In the genomic region with DNA sequence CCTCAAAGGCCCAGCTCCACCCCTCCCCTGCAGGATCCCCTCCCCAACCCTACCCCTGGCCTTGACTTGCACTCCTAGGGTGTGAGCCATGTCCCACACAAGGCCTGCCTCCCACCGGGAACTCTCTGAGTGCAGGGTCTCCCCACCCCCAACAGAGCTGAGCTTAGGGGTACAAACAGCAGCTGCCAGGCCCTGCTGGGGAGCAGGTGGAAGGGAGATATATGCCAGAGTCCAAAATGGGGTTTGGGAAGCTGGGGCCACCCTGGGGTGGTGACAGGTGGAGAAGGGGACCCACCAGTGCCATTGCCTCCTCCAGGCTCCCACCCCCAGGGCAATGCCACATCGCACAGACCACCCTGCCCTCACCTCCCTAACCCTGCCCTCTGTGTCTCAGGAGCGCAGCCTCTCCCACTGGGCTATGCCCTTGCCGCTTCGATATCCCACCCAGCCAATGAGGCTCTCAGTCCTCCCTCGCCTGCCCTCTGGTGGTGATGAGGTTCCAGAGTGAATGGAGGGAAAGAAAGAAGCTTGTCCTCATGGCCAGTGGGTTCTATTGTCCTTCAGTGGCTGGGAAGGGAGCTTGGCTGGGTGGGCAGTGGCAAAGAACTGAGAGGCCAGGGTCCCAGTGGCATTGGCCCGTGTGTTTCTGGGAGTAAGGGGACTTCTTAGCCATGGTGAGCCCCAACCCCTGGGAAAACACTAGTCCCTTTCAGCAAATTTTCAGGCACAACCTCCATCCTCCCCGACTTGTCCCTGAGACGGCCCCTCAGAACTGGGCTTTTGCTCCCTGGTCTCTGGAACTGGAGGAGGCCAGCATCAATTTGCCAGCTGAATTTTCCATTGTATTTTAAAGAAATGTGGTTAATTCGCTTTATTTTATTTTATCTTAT, we compare ENCODE assay signal across 8 cellular contexts. TPM values are rescaled to one million over a fixed set of nuclear protein-coding genes. Genes with fewer than 3 reads are reported as not detected.
A peak's percentile ranks its signal among the peaks of the same experiment; 100 is the strongest.
DNase-seq lines count a peak whose midpoint lies in the region; ATAC-seq and TF ChIP-seq lines count a peak whose summit lies in the region.

No MANE protein-coding gene starts in this region.

- no peaks in the 10 kb centered on the region for H3K4me1 ChIP-seq in colonic mucosa

- H3K36me3 ChIP-seq in colonic mucosa: no peaks in the 10 kb centered on the region

- no peak overlapping the region for H3K9ac ChIP-seq in colonic mucosa (ENCODE audit: low read depth in 2 of 2, low read length in 2 of 2)

- H3K27me3 ChIP-seq in colonic mucosa: no peaks in the 10 kb centered on the region

- peak; percentile 44 for TF ChIP-seq CTCF in colonic mucosa (IDR thresholded peaks at IDR 0.05)

- peak; percentile 46 for ATAC-seq in SK-N-SH treated with all-trans-retinoic acid at 6 μM for 48 hours
- ATAC-seq in GM19395 (IDR thresholded peaks at IDR 0.05; ENCODE audit: unreplicated experiment): no peak
- ATAC-seq in GM21447 (IDR thresholded peaks at IDR 0.05; ENCODE audit: unreplicated experiment): no peak
- no peak for ATAC-seq in HG02588 (IDR thresholded peaks at IDR 0.05; ENCODE audit: unreplicated experiment)

- DNase-seq in GM03348 (ENCODE audit: low spot score) (peak; percentile 81), colonic mucosa (peak; percentile 57), middle frontal gyrus (ENCODE audit: extremely low spot score, low spot score) (peak; percentile 34)
- peak; percentile 48 for DNase-seq in Jurkat, Clone E6-1 (ENCODE audit: low read depth, low spot score)

- H3K9me3 ChIP-seq in colonic mucosa: no peaks in the 10 kb centered on the region

- H3K4me3 ChIP-seq in Jurkat, Clone E6-1 (ENCODE audit: low read length): no peak overlapping the region
- H3K4me3 ChIP-seq in colonic mucosa: no peak overlapping the region

- intact Hi-C loops in colonic mucosa (cut with DNase I): loop anchor here (5.0 kb wide), 1 partner anchor 193 kb away; no protein-coding TSS in a partner anchor

- no peak overlapping the region for H3K27ac ChIP-seq in colonic mucosa

TF ChIP-seq in SK-N-SH treated with all-trans-retinoic acid at 6 μM for 48 hours, 23 proteins besides CTCF, POLR2A, EP300 and RAD21:
- TF ChIP-seq ZC3H10 (CRISPR knock-in tag; IDR thresholded peaks at IDR 0.05) (no peak), ZNF70 (CRISPR knock-in tag; IDR thresholded peaks at IDR 0.05) (no peak), ARNTL (CRISPR knock-in tag; IDR thresholded peaks at IDR 0.05; ENCODE audit: borderline replicate concordance, low read depth) (no peak), TOX (CRISPR knock-in tag; IDR thresholded peaks at IDR 0.05; ENCODE audit: borderline replicate concordance) (no peak), SNAI2 (CRISPR knock-in tag; IDR thresholded peaks at IDR 0.05) (no peak), ZNF8 (CRISPR knock-in tag; IDR thresholded peaks at IDR 0.05) (no peak), OSR1 (CRISPR knock-in tag; IDR thresholded peaks at IDR 0.05) (no peak), RARB (CRISPR knock-in tag; IDR thresholded peaks at IDR 0.05) (no peak), ISL1 (CRISPR knock-in tag; IDR thresholded peaks at IDR 0.05) (no peak), ZFP3 (CRISPR knock-in tag; IDR thresholded peaks at IDR 0.05) (no peak), BACH2 (CRISPR knock-in tag; IDR thresholded peaks at IDR 0.05; ENCODE audit: borderline replicate concordance) (no peak), TCF4 (CRISPR knock-in tag; IDR thresholded peaks at IDR 0.05; ENCODE audit: borderline replicate concordance) (no peak), PPARA (CRISPR knock-in tag; IDR thresholded peaks at IDR 0.05; ENCODE audit: borderline replicate concordance) (no peak)
- TF ChIP-seq, protein P1, sequence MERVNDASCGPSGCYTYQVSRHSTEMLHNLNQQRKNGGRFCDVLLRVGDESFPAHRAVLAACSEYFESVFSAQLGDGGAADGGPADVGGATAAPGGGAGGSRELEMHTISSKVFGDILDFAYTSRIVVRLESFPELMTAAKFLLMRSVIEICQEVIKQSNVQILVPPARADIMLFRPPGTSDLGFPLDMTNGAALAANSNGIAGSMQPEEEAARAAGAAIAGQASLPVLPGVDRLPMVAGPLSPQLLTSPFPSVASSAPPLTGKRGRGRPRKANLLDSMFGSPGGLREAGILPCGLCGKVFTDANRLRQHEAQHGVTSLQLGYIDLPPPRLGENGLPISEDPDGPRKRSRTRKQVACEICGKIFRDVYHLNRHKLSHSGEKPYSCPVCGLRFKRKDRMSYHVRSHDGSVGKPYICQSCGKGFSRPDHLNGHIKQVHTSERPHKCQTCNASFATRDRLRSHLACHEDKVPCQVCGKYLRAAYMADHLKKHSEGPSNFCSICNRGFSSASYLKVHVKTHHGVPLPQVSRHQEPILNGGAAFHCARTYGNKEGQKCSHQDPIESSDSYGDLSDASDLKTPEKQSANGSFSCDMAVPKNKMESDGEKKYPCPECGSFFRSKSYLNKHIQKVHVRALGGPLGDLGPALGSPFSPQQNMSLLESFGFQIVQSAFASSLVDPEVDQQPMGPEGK (CRISPR knock-in tag; IDR thresholded peaks at IDR 0.05; ENCODE audit: borderline replicate concordance): no peak
- TF ChIP-seq, protein P2, sequence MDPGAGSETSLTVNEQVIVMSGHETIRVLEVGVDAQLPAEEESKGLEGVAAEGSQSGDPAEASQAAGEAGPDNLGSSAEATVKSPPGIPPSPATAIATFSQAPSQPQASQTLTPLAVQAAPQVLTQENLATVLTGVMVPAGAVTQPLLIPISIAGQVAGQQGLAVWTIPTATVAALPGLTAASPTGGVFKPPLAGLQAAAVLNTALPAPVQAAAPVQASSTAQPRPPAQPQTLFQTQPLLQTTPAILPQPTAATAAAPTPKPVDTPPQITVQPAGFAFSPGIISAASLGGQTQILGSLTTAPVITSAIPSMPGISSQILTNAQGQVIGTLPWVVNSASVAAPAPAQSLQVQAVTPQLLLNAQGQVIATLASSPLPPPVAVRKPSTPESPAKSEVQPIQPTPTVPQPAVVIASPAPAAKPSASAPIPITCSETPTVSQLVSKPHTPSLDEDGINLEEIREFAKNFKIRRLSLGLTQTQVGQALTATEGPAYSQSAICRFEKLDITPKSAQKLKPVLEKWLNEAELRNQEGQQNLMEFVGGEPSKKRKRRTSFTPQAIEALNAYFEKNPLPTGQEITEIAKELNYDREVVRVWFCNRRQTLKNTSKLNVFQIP (CRISPR knock-in tag; IDR thresholded peaks at IDR 0.05; ENCODE audit: borderline replicate concordance, low read depth): no peak
- TF ChIP-seq, protein P3, sequence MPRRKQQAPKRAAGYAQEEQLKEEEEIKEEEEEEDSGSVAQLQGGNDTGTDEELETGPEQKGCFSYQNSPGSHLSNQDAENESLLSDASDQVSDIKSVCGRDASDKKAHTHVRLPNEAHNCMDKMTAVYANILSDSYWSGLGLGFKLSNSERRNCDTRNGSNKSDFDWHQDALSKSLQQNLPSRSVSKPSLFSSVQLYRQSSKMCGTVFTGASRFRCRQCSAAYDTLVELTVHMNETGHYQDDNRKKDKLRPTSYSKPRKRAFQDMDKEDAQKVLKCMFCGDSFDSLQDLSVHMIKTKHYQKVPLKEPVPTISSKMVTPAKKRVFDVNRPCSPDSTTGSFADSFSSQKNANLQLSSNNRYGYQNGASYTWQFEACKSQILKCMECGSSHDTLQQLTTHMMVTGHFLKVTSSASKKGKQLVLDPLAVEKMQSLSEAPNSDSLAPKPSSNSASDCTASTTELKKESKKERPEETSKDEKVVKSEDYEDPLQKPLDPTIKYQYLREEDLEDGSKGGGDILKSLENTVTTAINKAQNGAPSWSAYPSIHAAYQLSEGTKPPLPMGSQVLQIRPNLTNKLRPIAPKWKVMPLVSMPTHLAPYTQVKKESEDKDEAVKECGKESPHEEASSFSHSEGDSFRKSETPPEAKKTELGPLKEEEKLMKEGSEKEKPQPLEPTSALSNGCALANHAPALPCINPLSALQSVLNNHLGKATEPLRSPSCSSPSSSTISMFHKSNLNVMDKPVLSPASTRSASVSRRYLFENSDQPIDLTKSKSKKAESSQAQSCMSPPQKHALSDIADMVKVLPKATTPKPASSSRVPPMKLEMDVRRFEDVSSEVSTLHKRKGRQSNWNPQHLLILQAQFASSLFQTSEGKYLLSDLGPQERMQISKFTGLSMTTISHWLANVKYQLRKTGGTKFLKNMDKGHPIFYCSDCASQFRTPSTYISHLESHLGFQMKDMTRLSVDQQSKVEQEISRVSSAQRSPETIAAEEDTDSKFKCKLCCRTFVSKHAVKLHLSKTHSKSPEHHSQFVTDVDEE (CRISPR knock-in tag; IDR thresholded peaks at IDR 0.05): no peak
- TF ChIP-seq, protein P4, sequence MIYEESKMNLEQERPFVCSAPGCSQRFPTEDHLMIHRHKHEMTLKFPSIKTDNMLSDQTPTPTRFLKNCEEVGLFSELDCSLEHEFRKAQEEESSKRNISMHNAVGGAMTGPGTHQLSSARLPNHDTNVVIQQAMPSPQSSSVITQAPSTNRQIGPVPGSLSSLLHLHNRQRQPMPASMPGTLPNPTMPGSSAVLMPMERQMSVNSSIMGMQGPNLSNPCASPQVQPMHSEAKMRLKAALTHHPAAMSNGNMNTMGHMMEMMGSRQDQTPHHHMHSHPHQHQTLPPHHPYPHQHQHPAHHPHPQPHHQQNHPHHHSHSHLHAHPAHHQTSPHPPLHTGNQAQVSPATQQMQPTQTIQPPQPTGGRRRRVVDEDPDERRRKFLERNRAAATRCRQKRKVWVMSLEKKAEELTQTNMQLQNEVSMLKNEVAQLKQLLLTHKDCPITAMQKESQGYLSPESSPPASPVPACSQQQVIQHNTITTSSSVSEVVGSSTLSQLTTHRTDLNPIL (CRISPR knock-in tag; IDR thresholded peaks at IDR 0.05; ENCODE audit: low read depth): no peak

RNA-seq across cellular contexts. Expression of a gene that starts 46.8 kb away (rescaled TPM):
- not detected for polyA plus RNA-seq in Jurkat, Clone E6-1 (2012; ENCODE audit: insufficient read depth, insufficient read length)
- 1 to 10 TPM in 1 of 2 donors, not detected in 1; 1.3 TPM for total RNA-seq in colonic mucosa
